In genomic region chr13:114107686-114108081, GRCh38 we compare ENCODE assay signal across 9 cellular contexts. TPM values are rescaled to one million over a fixed set of nuclear protein-coding genes. Genes with fewer than 3 reads are reported as not detected.
DNase-seq lines count a peak whose midpoint lies in the region; ATAC-seq and TF ChIP-seq lines count a peak whose summit lies in the region.
"Had no signal": no experiment of that assay in that cellular context is flagged by ENCODE, and none has a peak within 500 bp of the region (broad histone marks: within the 10 kb centered on the region; RNA-seq: fewer than 3 reads in every experiment).

No MANE protein-coding gene starts in this region.

- no peak overlapping the region for H3K4me3 Mint-ChIP-seq in activated naive CD8-positive, alpha-beta T cell treated with anti-CD3 and anti-CD28 coated beads for 36 hours

- H3K4me2 ChIP-seq in GM23248 (ENCODE audit: unreplicated experiment) (peak overlapping the region; percentile 12), smooth muscle cell (peak overlapping the region; percentile 71)

- no peaks in the 10 kb centered on the region for H3K36me3 ChIP-seq in GM23248 (ENCODE audit: low read depth)
- H3K36me3 ChIP-seq in left ventricle myocardium inferior = no peaks in the 10 kb centered on the region
- no peaks in the 10 kb centered on the region for H3K36me3 ChIP-seq in smooth muscle cell (ENCODE audit: low read depth)

- H3K79me2 ChIP-seq in GM23248 (ENCODE audit: insufficient read depth) (peaks cover 89% of the 10 kb centered on the region), smooth muscle cell (ENCODE audit: low read depth) (peaks cover 77% of the 10 kb centered on the region)

- H3K4me3 ChIP-seq in GM23248 = no peak overlapping the region
- H3K4me3 ChIP-seq in left ventricle myocardium inferior = no peak overlapping the region
- H3K4me3 ChIP-seq in smooth muscle cell = no peak overlapping the region
- H3K4me3 ChIP-seq: coronary artery had no signal

- H2AFZ ChIP-seq in GM23248 = no peak overlapping the region
- H2AFZ ChIP-seq in smooth muscle cell (ENCODE audit: low read depth) = no peak overlapping the region

- peaks cover 64% of the 10 kb centered on the region for H3K4me1 Mint-ChIP-seq in activated naive CD8-positive, alpha-beta T cell treated with anti-CD3 and anti-CD28 coated beads for 36 hours

- H4K20me1 ChIP-seq in GM23248 (ENCODE audit: insufficient read depth) (no peaks in the 10 kb centered on the region), smooth muscle cell (ENCODE audit: low read depth) (peaks cover 80% of the 10 kb centered on the region)

- H3K27me3 ChIP-seq in GM23248 (replicated peaks; ENCODE audit: insufficient read depth) = no peaks in the 10 kb centered on the region
- H3K27me3 ChIP-seq in left ventricle myocardium inferior (ENCODE audit: low read depth) = no peaks in the 10 kb centered on the region
- H3K27me3 ChIP-seq in smooth muscle cell (ENCODE audit: low read depth) = no peaks in the 10 kb centered on the region

- DNase-seq in GM23248 (peak; percentile 86), left ventricle myocardium inferior (peak; percentile 60), smooth muscle cell (lab: John Stamatoyannopoulos, UW; ENCODE audit: unreplicated experiment) (no peak), NK-92 (lab: John Stamatoyannopoulos, UW; ENCODE audit: unreplicated experiment) (no peak)
- no peak for DNase-seq in activated naive CD8-positive, alpha-beta T cell treated with anti-CD3 and anti-CD28 coated beads for 36 hours
- no peak for DNase-seq in stimulated activated CD4-positive, alpha-beta T cell treated with anti-CD3 and anti-CD28 coated beads, Interleukin-4, amount 100 ng/mL, for 1 hour

- peaks cover 8% of the 10 kb centered on the region; the same call in 1 of the 2 replicates for H3F3A ChIP-seq in GM23248 (ENCODE audit: insufficient read depth)
- peaks cover 12% of the 10 kb centered on the region for H3F3A ChIP-seq in smooth muscle cell (ENCODE audit: low read depth)

- H3K27ac Mint-ChIP-seq in activated naive CD8-positive, alpha-beta T cell treated with anti-CD3 and anti-CD28 coated beads for 36 hours = peak overlapping the region; percentile 96

- no peaks in the 10 kb centered on the region for H3K27me3 Mint-ChIP-seq in activated naive CD8-positive, alpha-beta T cell treated with anti-CD3 and anti-CD28 coated beads for 36 hours

- peaks cover 20% of the 10 kb centered on the region for H3K36me3 Mint-ChIP-seq in activated naive CD8-positive, alpha-beta T cell treated with anti-CD3 and anti-CD28 coated beads for 36 hours

- H3K9me3 ChIP-seq in GM23248 (ENCODE audit: low read depth) = no peaks in the 10 kb centered on the region
- no peaks in the 10 kb centered on the region for H3K9me3 ChIP-seq in left ventricle myocardium inferior (replicated peaks)
- no peaks in the 10 kb centered on the region for H3K9me3 ChIP-seq in smooth muscle cell (replicated peaks; ENCODE audit: low read depth)

- H3K4me1 ChIP-seq in GM23248 (ENCODE audit: insufficient read depth) = peaks cover 25% of the 10 kb centered on the region
- H3K4me1 ChIP-seq in left ventricle myocardium inferior = peaks cover 36% of the 10 kb centered on the region
- H3K4me1 ChIP-seq in smooth muscle cell (ENCODE audit: low read depth) = peaks cover 19% of the 10 kb centered on the region

- WGBS in GM23248 (ENCODE audit: low coverage in 1 of 2, low lambda C conversion rate in 2 of 2, missing lambda C conversion rate in 2 of 2), 2 experiments = 33 to 37% methylated on average over 12 of the region's 12 CpGs
- WGBS in smooth muscle cell (ENCODE audit: low lambda C conversion rate) = 28% methylated on average over 12 of the region's 12 CpGs

- H3K9me2 ChIP-seq in GM23248 (ENCODE audit: insufficient read depth) = no peaks in the 10 kb centered on the region

- H3K27ac ChIP-seq in GM23248 (peak overlapping the region; percentile 43), left ventricle myocardium inferior (replicated peaks) (peak overlapping the region; percentile 50), smooth muscle cell (ENCODE audit: low read depth) (peak overlapping the region; percentile 66)

- ATAC-seq in GM21717 (IDR thresholded peaks at IDR 0.05; ENCODE audit: unreplicated experiment) (no peak), GM19455 (IDR thresholded peaks at IDR 0.05; ENCODE audit: unreplicated experiment) (no peak)

- TF ChIP-seq CTCF in left ventricle myocardium inferior (IDR thresholded peaks at IDR 0.05; ENCODE audit: borderline replicate concordance) (no peak), smooth muscle cell (IDR thresholded peaks at IDR 0.05; ENCODE audit: borderline replicate concordance, insufficient read depth, poor library complexity, severe bottlenecking) (no peak)

- peaks cover 3% of the 10 kb centered on the region for H3K9me3 Mint-ChIP-seq in activated naive CD8-positive, alpha-beta T cell treated with anti-CD3 and anti-CD28 coated beads for 36 hours

- peak overlapping the region; percentile 21 for H3K9ac ChIP-seq in GM23248
- H3K9ac ChIP-seq in smooth muscle cell (ENCODE audit: low read depth) = no peak overlapping the region

- in situ Hi-C loops in GM23248 (cut with MboI) = no loop called here

- intact Hi-C loops in left ventricle myocardium inferior (cut with micrococcal nuclease) = no loop called here

RNA-seq across cellular contexts. Expression of gene RASA3, which starts 24.7 kb away (rescaled TPM):
- 36.7 and 46.2 TPM in 2 replicates for total RNA-seq in GM23248 (2014; rRNA removed; shearing (Covaris generic))
- polyA plus RNA-seq in GM23248 (2016; fragmentation: Nextera tagmentation; extraction: Ambion mirVana) (30.0 and 34.3 TPM in 2 replicates), smooth muscle cell (24.4 and 26.8 TPM in 2 replicates)
- 10 to 100 TPM; 25.6 to 26.5 TPM for total RNA-seq in activated naive CD8-positive, alpha-beta T cell treated with anti-CD3 and anti-CD28 coated beads for 36 hours
- total RNA-seq in left ventricle myocardium inferior (9.5 TPM), smooth muscle cell (21.3 and 23.4 TPM in 2 replicates)

Comparison
In these comparisons a context has a peak if more than half of its experiments do, and no peak if none do; other contexts are left out.
1. DNase-seq: peak in GM23248 (single experiment) and left ventricle myocardium inferior (single experiment); none in activated naive CD8-positive, alpha-beta T cell treated with anti-CD3 and anti-CD28 coated beads for 36 hours (single experiment), smooth muscle cell (single experiment), stimulated activated CD4-positive, alpha-beta T cell treated with anti-CD3 and anti-CD28 coated beads, Interleukin-4, amount 100 ng/mL, for 1 hour (single experiment) and NK-92 (single experiment).
2. Peak in every context shown above with its lines, with median percentiles within 50 percentile points of each other: H3K27ac ChIP-seq.